8 cellular contexts compared by ENCODE assay signal in the genomic region with DNA sequence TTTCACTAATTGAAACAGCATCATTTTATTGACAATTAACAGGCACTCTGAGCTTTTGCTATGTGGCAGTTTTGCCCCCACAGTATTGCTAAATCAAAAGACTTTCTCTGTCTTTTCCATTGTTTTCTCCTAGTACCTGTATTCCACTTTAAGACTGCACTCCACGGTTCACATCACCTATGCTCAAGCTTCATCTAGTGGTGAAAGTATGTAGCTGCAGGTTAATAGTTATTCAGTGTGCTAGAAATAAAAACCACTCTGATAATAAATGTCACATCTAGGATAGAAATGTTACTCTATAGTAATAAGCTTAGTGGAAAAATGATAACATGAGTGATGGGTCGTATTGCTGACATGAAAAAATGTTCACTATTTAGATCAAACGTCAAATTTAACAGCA. TPM values are rescaled to one million over a fixed set of nuclear protein-coding genes. Genes with fewer than 3 reads are reported as not detected.
A peak's percentile ranks its signal among the peaks of the same experiment; 100 is the strongest.
DNase-seq lines count a peak whose midpoint lies in the region; ATAC-seq, FAIRE-seq and TF ChIP-seq lines count a peak whose summit lies in the region.

No MANE protein-coding gene starts in this region.

- FAIRE-seq in urothelium cell line (lab: Jason Lieb, UNC) = no peak

- no peaks in the 10 kb centered on the region for H3K27me3 ChIP-seq in tibial nerve

- ATAC-seq in HG02610 (IDR thresholded peaks at IDR 0.05; ENCODE audit: unreplicated experiment) (peak; percentile 76), esophagus mucosa (peak; percentile 47)

- no peak for TF ChIP-seq POLR2A in tibial nerve (IDR thresholded peaks at IDR 0.05)

- H3K27ac ChIP-seq in tibial nerve = no peak overlapping the region

- DNase-seq in DMS 273 (lab: John Stamatoyannopoulos, UW; ENCODE audit: unreplicated experiment) (peak; percentile 20), DMS 273 treated with DMSO at 0.1 percent for 48 hours (lab: John Stamatoyannopoulos, UW) (no peak), NCI-H446 treated with DMSO at 0.1 percent for 48 hours (lab: John Stamatoyannopoulos, UW) (peak; percentile 11), urothelium cell line (ENCODE audit: low spot score) (peak; percentile 13), NCI-H1048 (lab: John Stamatoyannopoulos, UW) (no peak), tibial nerve (ENCODE audit: low spot score in 2 of 2) (no peak)

- no peak overlapping the region for H3K4me3 ChIP-seq in tibial nerve

- H3K4me1 ChIP-seq in tibial nerve = no peaks in the 10 kb centered on the region

- peak in 2 of 5 experiments; percentile 19 to 36 for TF ChIP-seq CTCF in tibial nerve (IDR thresholded peaks at IDR 0.05)

- no peak for TF ChIP-seq EP300 in tibial nerve (IDR thresholded peaks at IDR 0.05)

- H3K9me3 ChIP-seq in tibial nerve = no peaks in the 10 kb centered on the region

- 57 to 60% methylated on average over 3 of the region's 3 CpGs for WGBS in tibial nerve, 2 donors

- H3K36me3 ChIP-seq in tibial nerve = peaks cover 0 to 20% (median 2%) of the 10 kb centered on the region in 3 donors

RNA-seq across cellular contexts. Expression of a gene that starts 24.6 kb away (rescaled TPM):
- total RNA-seq in esophagus mucosa (15.9 TPM), tibial nerve (10 to 100 TPM; 17.5 to 28.5 (median 23.6) TPM)

RNA-seq across cellular contexts. Expression of a gene that starts 25.7 kb away (rescaled TPM):
- total RNA-seq in esophagus mucosa = 73.6 TPM
- 10 to 100 TPM; 66.4 to 97.7 (median 77.6) TPM for total RNA-seq in tibial nerve

Comparison
In these comparisons a context has a peak if more than half of its experiments do, and no peak if none do; other contexts are left out.
1. DNase-seq: peak in DMS 273 (single experiment), NCI-H446 treated with DMSO at 0.1 percent for 48 hours (single experiment) and urothelium cell line (single experiment); none in DMS 273 treated with DMSO at 0.1 percent for 48 hours (single experiment), NCI-H1048 (single experiment) and tibial nerve (0 of 2).